In genomic region chr3:10882851-10883250, GRCh38 we compare ENCODE assay signal across 19 cellular contexts.
"Had no signal": no experiment of that assay in that cellular context is flagged by ENCODE, and none has a peak within 500 bp of the region (broad histone marks: within the 10 kb centered on the region; RNA-seq: fewer than 3 reads in every experiment).

No MANE protein-coding gene starts in this region.

- H3K4me1 ChIP-seq: colonic mucosa, esophagus muscularis mucosa, esophagus squamous epithelium, gastrocnemius medialis, gastroesophageal sphincter, heart left ventricle, heart right ventricle had no signal

- ATAC-seq: effector memory CD8-positive, alpha-beta T cell; gastrocnemius medialis; gastroesophageal sphincter; heart left ventricle; heart right ventricle had no signal

- H3K9me3 ChIP-seq: colonic mucosa, esophagus muscularis mucosa, esophagus squamous epithelium, gastrocnemius medialis, gastroesophageal sphincter, heart left ventricle, heart right ventricle had no signal

- H3K9me3 Mint-ChIP-seq: dendritic cell treated with granulocyte-macrophage colony-stimulating factor and Interleukin-4, amounts not matched to agents 40 ng/mL and 50 ng/mL, for 4 days; effector memory CD8-positive, alpha-beta T cell; endodermal cell had no signal

- DNase-seq: colonic mucosa; cortex of kidney; effector CD4-positive, alpha-beta T cell; effector CD8-positive, alpha-beta T cell; effector memory CD4-positive, alpha-beta T cell; effector memory CD8-positive, alpha-beta T cell; esophagus squamous epithelium; foreskin fibroblast; foreskin melanocyte; gastrocnemius medialis; heart left ventricle; heart right ventricle had no signal

- H3K27ac Mint-ChIP-seq: dendritic cell treated with granulocyte-macrophage colony-stimulating factor and Interleukin-4, amounts not matched to agents 40 ng/mL and 50 ng/mL, for 4 days; effector memory CD8-positive, alpha-beta T cell; endodermal cell had no signal

- H3K27ac ChIP-seq: colonic mucosa, coronary artery, dorsolateral prefrontal cortex, esophagus muscularis mucosa, esophagus squamous epithelium, foreskin keratinocyte, gastrocnemius medialis, gastroesophageal sphincter, heart left ventricle, heart right ventricle had no signal

- H3K4me3 ChIP-seq: colonic mucosa, coronary artery, dorsolateral prefrontal cortex, esophagus muscularis mucosa, esophagus squamous epithelium, gastrocnemius medialis, gastroesophageal sphincter, heart left ventricle, heart right ventricle had no signal

- H3K27me3 ChIP-seq: colonic mucosa, foreskin keratinocyte had no signal

- H3K36me3 ChIP-seq: colonic mucosa, esophagus muscularis mucosa, gastrocnemius medialis, gastroesophageal sphincter, heart left ventricle, heart right ventricle had no signal

- H3K4me3 Mint-ChIP-seq: dendritic cell treated with granulocyte-macrophage colony-stimulating factor and Interleukin-4, amounts not matched to agents 40 ng/mL and 50 ng/mL, for 4 days; effector memory CD8-positive, alpha-beta T cell; endodermal cell had no signal

- H3K4me1 Mint-ChIP-seq: endodermal cell had no signal
